Comparison of ENCODE assay signal across 8 cellular contexts in genomic region chr3:54830658-54831057, GRCh38.
A peak's percentile ranks its signal among the peaks of the same experiment; 100 is the strongest.
DNase-seq lines count a peak whose midpoint lies in the region; ATAC-seq, FAIRE-seq and TF ChIP-seq lines count a peak whose summit lies in the region.

No MANE protein-coding gene starts in this region.

- CTCF ChIA-PET in BJ (lab: Yijun Ruan, JAX): interaction anchor here (0.5 to 2.2 kb wide), 12 partner anchors 11 to 1472 kb away, joined by 3 to 10 read pairs (median 4); no protein-coding TSS in a partner anchor

- POLR2A ChIA-PET in BJ (lab: Charles Lee): no interaction called here

- no peak overlapping the region for H3K4me3 ChIP-seq in BJ (ENCODE audit: low read depth, low read length)

- ATAC-seq in GM19351 (IDR thresholded peaks at IDR 0.05; ENCODE audit: unreplicated experiment): no peak

- H3K27me3 ChIP-seq in BJ (ENCODE audit: control insufficient read depth, insufficient read depth, low read length): no peaks in the 10 kb centered on the region

- no peaks in the 10 kb centered on the region for H3K36me3 ChIP-seq in BJ (ENCODE audit: control insufficient read depth, insufficient read depth, low read length)

- peak; percentile 60 for FAIRE-seq in GM18507 (lab: Jason Lieb, UNC)

- peak; percentile 64 for TF ChIP-seq CTCF in BJ (IDR thresholded peaks at IDR 0.05; ENCODE audit: insufficient read depth, low read depth, low read length)

- DNase-seq in BJ (ENCODE audit: low read depth): no peak
- DNase-seq in GM18507 (ENCODE audit: extremely low spot score, insufficient read length, low read depth): peak; percentile 8
- DNase-seq in RPMI8226: peak; percentile 49
- peak; percentile 63 for DNase-seq in iPS-NIHi11 (ENCODE audit: low spot score)
- no peak for DNase-seq in cerebellar cortex (ENCODE audit: low spot score)
- DNase-seq in NCI-H524 treated with DMSO at 0.1 percent for 48 hours (lab: John Stamatoyannopoulos, UW): no peak
- DNase-seq in midbrain (lab: John Stamatoyannopoulos, UW): no peak

Comparison
In these comparisons a context has a peak if more than half of its experiments do, and no peak if none do; other contexts are left out.
1. DNase-seq: peak in GM18507 (single experiment), RPMI8226 (single experiment) and iPS-NIHi11 (single experiment); none in BJ (single experiment), cerebellar cortex (single experiment), NCI-H524 treated with DMSO at 0.1 percent for 48 hours (single experiment) and midbrain (single experiment).